14 cellular contexts compared by ENCODE assay signal in the genomic region with DNA sequence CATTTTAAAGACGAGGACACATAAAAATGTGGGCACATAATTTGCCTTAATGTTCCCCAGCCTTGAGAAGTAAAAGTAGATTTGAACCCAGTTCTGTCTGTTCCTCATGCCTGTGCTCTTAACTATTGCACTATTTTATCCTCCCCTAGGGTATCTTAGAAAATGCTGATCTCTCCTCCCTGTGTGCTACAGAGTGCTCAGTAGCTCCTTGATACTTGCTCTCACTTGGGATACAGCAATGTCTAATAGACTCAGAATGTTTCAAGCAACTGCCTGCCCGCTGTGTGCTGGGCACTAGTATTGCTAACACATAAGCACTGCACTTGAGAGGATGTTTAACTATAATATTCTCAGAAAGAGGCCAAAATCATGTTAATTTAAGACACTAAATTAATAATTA. TPM values are rescaled to one million over a fixed set of nuclear protein-coding genes. Genes with fewer than 3 reads are reported as not detected.
"Had no signal": no experiment of that assay in that cellular context is flagged by ENCODE, and none has a peak within 500 bp of the region (broad histone marks: within the 10 kb centered on the region; RNA-seq: fewer than 3 reads in every experiment).

No MANE protein-coding gene starts in this region.

RNA-seq across cellular contexts. Expression of a gene that starts 1.0 kb away (rescaled TPM):
- total RNA-seq: activated B cell treated with CpG ODN at 0.5 μM for 24 hours; activated CD4-positive, alpha-beta memory T cell treated with anti-CD3 and anti-CD28 coated beads for 36 hours; activated CD4-positive, alpha-beta memory T cell treated with anti-CD3 and anti-CD28 coated beads, Interleukin-2, amount 10 ng/mL, durations not matched to agents 7 days and 5 days; activated CD4-positive, alpha-beta T cell treated with anti-CD3 and anti-CD28 coated beads for 36 hours; activated CD4-positive, alpha-beta T cell treated with anti-CD3 and anti-CD28 coated beads, Interleukin-2, amount 10 ng/mL, durations not matched to agents 24 days and 14 days; activated CD4-positive, alpha-beta T cell treated with anti-CD3 and anti-CD28 coated beads, Interleukin-2, amount 10 ng/mL, durations not matched to agents 7 days and 5 days; activated CD8-positive, alpha-beta memory T cell treated with anti-CD3 and anti-CD28 coated beads for 36 hours; activated CD8-positive, alpha-beta memory T cell treated with anti-CD3 and anti-CD28 coated beads, Interleukin-2, amount 10 ng/mL, durations not matched to agents 7 days and 5 days; activated CD8-positive, alpha-beta T cell treated with anti-CD3 and anti-CD28 coated beads for 36 hours; activated CD8-positive, alpha-beta T cell treated with anti-CD3 and anti-CD28 coated beads, Interleukin-2, amount 10 ng/mL, durations not matched to agents 7 days and 5 days; T-cell; T-helper 1 cell treated with Interleukin-12 subunit alpha and Interleukin-12 subunit beta and Interleukin-4 antibody, amounts not matched to agents 30 ng/mL and 1 ng/mL, for 36 hours; T-helper 17 cell; T-helper 2 cell treated with Interferon-gamma antibody and Interleukin-4, amounts not matched to agents 100 ng/mL and 5 ng/mL, for 36 hours had no signal
